In the genomic region with DNA sequence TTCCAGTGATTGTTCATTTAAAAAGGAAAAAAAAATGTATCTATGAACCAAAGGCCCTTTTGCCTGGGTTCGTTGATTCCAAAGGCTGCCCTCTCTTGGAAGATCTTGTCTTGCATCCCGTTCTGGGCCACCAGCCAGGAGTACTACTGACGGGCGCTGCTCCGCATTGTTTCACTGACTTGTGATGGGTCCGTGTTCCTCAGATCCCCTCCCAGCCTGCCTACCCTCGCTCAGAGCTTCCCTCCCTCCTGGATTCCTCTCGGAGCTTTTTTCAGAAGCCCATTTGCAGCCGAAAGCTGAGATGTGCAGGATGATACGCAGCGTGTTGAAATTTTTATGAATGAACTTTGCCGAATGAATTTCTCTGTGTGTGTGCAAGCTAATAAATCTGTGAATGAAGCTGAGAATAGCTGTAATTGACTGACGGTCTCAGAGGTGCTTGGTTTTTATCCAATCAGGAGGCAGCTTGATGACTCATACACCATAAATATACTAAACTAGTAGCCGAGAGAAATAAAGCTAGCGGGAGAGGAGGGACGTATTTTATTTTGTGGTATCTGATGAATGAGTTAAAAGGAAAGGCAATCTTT, we compare ENCODE assay signal across 8 cellular contexts.
DNase-seq lines count a peak whose midpoint lies in the region; ATAC-seq lines count a peak whose summit lies in the region.

TSS of gene SHC4 (minus strand) at position 396 of the 590 bp plus-strand sequence. CDS start 904 bp downstream, outside the sequence.

- H3K9me3 ChIP-seq in iPS-18a (ENCODE audit: control insufficient read depth, low read depth, low read length): no peaks in the 10 kb centered on the region

- peaks cover 7% of the 10 kb centered on the region for H3K4me1 ChIP-seq in iPS-18a (ENCODE audit: control insufficient read depth, low read depth, low read length)
- H3K4me1 ChIP-seq in rectal smooth muscle tissue (ENCODE audit: control insufficient read depth, insufficient read depth, low read length): no peaks in the 10 kb centered on the region

- H3K4me3 ChIP-seq in iPS-18a (ENCODE audit: low read length) (peak within 1 kb of the TSS; percentile 96), rectal smooth muscle tissue (ENCODE audit: low read length) (peak within 1 kb of the TSS; percentile 75)

- H3K36me3 ChIP-seq in iPS-18a (ENCODE audit: control insufficient read depth, low read depth, low read length): no peaks in the 10 kb centered on the region
- no peaks in the 10 kb centered on the region for H3K36me3 ChIP-seq in rectal smooth muscle tissue (ENCODE audit: control insufficient read depth, insufficient read depth, low read length)

- ATAC-seq in HG03045 (IDR thresholded peaks at IDR 0.05; ENCODE audit: unreplicated experiment): peak; percentile 45

- peak; percentile 74 for DNase-seq in NCI-H2107 treated with DMSO at 0.1 percent for 48 hours (lab: John Stamatoyannopoulos, UW; ENCODE audit: unreplicated experiment)
- no peak for DNase-seq in NCI-H2107 (lab: John Stamatoyannopoulos, UW)
- DNase-seq in OCI-M1 (lab: John Stamatoyannopoulos, UW): peak; percentile 69
- DNase-seq in caudate nucleus (lab: John Stamatoyannopoulos, UW): peak in 58 of 61 donors; percentile 15 to 91 (median 56)
- no peak for DNase-seq in NCI-H187 treated with DMSO at 0.1 percent for 48 hours (lab: John Stamatoyannopoulos, UW)

- H3K27me3 ChIP-seq in iPS-18a (ENCODE audit: control insufficient read depth, insufficient read depth, low read length): peaks cover 35% of the 10 kb centered on the region
- peaks cover 6% of the 10 kb centered on the region for H3K27me3 ChIP-seq in rectal smooth muscle tissue (ENCODE audit: control insufficient read depth, insufficient read depth, low read length)

- H3K27ac ChIP-seq in caudate nucleus (ENCODE audit: low read depth, low read length) (no peak within 1 kb of the TSS), iPS-18a (ENCODE audit: low read length) (no peak within 1 kb of the TSS), rectal smooth muscle tissue (ENCODE audit: low read depth, low read length) (no peak within 1 kb of the TSS)

- H3K9ac ChIP-seq in iPS-18a (ENCODE audit: low read length) (peak within 1 kb of the TSS; percentile 35), rectal smooth muscle tissue (ENCODE audit: low read length) (peak within 1 kb of the TSS; percentile 16)

Comparison
In these comparisons a context has a peak if more than half of its experiments do, and no peak if none do; other contexts are left out.
1. DNase-seq: peak in NCI-H2107 treated with DMSO at 0.1 percent for 48 hours (single experiment), OCI-M1 (single experiment) and caudate nucleus (58 of 61); none in NCI-H2107 (single experiment) and NCI-H187 treated with DMSO at 0.1 percent for 48 hours (single experiment).